8 cellular contexts compared by ENCODE assay signal in the genomic region with DNA sequence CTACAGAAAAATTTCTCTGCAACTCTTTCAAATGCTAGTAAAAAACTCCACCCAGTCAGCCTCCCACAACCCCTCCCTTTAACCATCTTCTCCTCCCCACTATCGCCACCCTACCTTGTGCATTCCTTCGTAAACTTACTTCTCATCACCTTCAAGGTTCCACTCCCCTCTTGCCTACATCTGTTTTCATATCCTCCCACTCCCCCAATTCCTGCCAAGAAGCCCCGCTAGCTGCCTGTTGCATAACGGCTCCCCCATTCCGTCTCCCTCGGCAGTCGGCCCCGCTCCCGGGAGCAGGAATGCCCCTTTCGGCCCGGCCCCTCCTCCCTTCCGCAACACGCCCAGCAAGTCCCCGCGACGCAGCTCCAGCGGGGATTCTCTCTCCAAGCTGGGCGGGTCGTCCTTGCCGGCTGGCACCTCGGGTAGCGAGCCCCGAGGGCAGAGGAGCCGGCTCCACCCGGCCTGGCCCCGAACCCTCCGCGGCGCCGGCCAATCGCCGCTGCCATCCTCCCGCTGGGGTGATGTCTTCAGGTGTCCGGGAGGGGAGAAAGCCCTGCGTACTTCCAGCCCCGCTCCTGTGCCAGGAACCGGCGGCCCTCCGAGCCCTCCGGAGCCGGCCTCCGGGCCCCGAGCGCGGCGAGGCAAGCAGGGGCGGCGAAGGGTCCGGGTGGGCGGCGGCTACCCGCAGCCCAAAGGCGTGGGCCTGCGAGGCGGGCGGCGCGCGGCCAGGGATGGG. TPM values are rescaled to one million over a fixed set of nuclear protein-coding genes. Genes with fewer than 3 reads are reported as not detected.
DNase-seq lines count a peak whose midpoint lies in the region; ATAC-seq, FAIRE-seq and TF ChIP-seq lines count a peak whose summit lies in the region.

No MANE protein-coding gene starts in this region.

- peaks cover 6% of the 10 kb centered on the region for H3K27me3 Mint-ChIP-seq in activated naive CD4-positive, alpha-beta T cell treated with anti-CD3 and anti-CD28 coated beads for 36 hours (ENCODE audit: low read depth)

- no peak for FAIRE-seq in frontal cortex (lab: Jason Lieb, UNC)

- peak; percentile 39 for ATAC-seq in GM21381 (IDR thresholded peaks at IDR 0.05; ENCODE audit: unreplicated experiment)

- no peaks in the 10 kb centered on the region for H3K36me3 ChIP-seq in SJCRH30
- H3K36me3 ChIP-seq in neutrophil: no peaks in the 10 kb centered on the region
- no peaks in the 10 kb centered on the region for H3K36me3 ChIP-seq in thyroid gland

- peak; percentile 59 for DNase-seq in DMS153 (lab: John Stamatoyannopoulos, UW)
- DNase-seq in HT-29 (ENCODE audit: low spot score): peak; percentile 82
- peak; percentile 75 to 78 for DNase-seq in SJCRH30
- peak; percentile 48 for DNase-seq in activated naive CD4-positive, alpha-beta T cell treated with anti-CD3 and anti-CD28 coated beads for 36 hours
- peak; percentile 49 to 51 for DNase-seq in frontal cortex (ENCODE audit: low spot score in 2 of 2)
- DNase-seq in thyroid gland: peak; percentile 85 to 86

- no peaks in the 10 kb centered on the region for H3K4me1 ChIP-seq in SJCRH30
- peaks cover 12 to 23% of the 10 kb centered on the region in 2 experiments for H3K4me1 ChIP-seq in neutrophil (ENCODE audit: control insufficient read depth in 1 of 2, insufficient read depth in 1 of 2, low read depth in 1 of 2, low read length in 1 of 2)
- H3K4me1 ChIP-seq in thyroid gland: peaks cover 32 to 38% of the 10 kb centered on the region in 2 donors

- TF ChIP-seq CTCF in neutrophil (IDR thresholded peaks at IDR 0.05) (no peak), thyroid gland (IDR thresholded peaks at IDR 0.05) (no peak)

- H3K9me3 Mint-ChIP-seq in activated naive CD4-positive, alpha-beta T cell treated with anti-CD3 and anti-CD28 coated beads for 36 hours: no peaks in the 10 kb centered on the region

- peak overlapping the region; percentile 81 for H3K27ac Mint-ChIP-seq in activated naive CD4-positive, alpha-beta T cell treated with anti-CD3 and anti-CD28 coated beads for 36 hours

- H3K4me3 ChIP-seq in SJCRH30 (peak overlapping the region; percentile 85), neutrophil (ENCODE audit: low read depth in 1 of 2, low read length in 1 of 2) (peak overlapping the region; percentile 63 to 73), thyroid gland (replicated peaks in 1 of 3) (peak overlapping the region; percentile 13 to 95 (median 56))

- WGBS in thyroid gland, 2 donors: 1% methylated on average over 23 to 38 of the region's 59 CpGs

- H3K4me3 Mint-ChIP-seq in activated naive CD4-positive, alpha-beta T cell treated with anti-CD3 and anti-CD28 coated beads for 36 hours: peak overlapping the region; percentile 95

- H3K4me1 Mint-ChIP-seq in activated naive CD4-positive, alpha-beta T cell treated with anti-CD3 and anti-CD28 coated beads for 36 hours (ENCODE audit: low read depth): peaks cover 18% of the 10 kb centered on the region

- H3K27ac ChIP-seq in SJCRH30: peak overlapping the region; percentile 30; the same call in 1 of the 2 replicates
- no peak overlapping the region for H3K27ac ChIP-seq in neutrophil
- peak overlapping the region; percentile 73 to 96 (median 87) for H3K27ac ChIP-seq in thyroid gland

- intact Hi-C loops in activated naive CD4-positive, alpha-beta T cell treated with anti-CD3 and anti-CD28 coated beads for 36 hours (cut with micrococcal nuclease): loop anchor here (2.0 to 5.0 kb wide), 3 partner anchors 86 to 261 kb away; a partner anchor contains a TSS
- intact Hi-C loops in thyroid gland (cut with DNase I): no loop called here

- no peaks in the 10 kb centered on the region for H3K36me3 Mint-ChIP-seq in activated naive CD4-positive, alpha-beta T cell treated with anti-CD3 and anti-CD28 coated beads for 36 hours (ENCODE audit: low read depth)

- H3K27me3 ChIP-seq in SJCRH30: no peaks in the 10 kb centered on the region
- H3K27me3 ChIP-seq in neutrophil: peaks cover 55% of the 10 kb centered on the region
- no peaks in the 10 kb centered on the region for H3K27me3 ChIP-seq in thyroid gland

- peak in 1 of 2 donors; percentile 69 for TF ChIP-seq POLR2A in thyroid gland (IDR thresholded peaks at IDR 0.05)

- H3K9me3 ChIP-seq in SJCRH30 (replicated peaks) (no peaks in the 10 kb centered on the region), neutrophil (no peaks in the 10 kb centered on the region), thyroid gland (no peaks in the 10 kb centered on the region)

- CTCF ChIA-PET in activated naive CD4-positive, alpha-beta T cell treated with anti-CD3 and anti-CD28 coated beads for 36 hours (lab: Charles Lee): no interaction called here

RNA-seq across cellular contexts. Expression of a gene that starts 1.5 kb away (rescaled TPM):
- total RNA-seq in HT-29 (2014; rRNA removed; shearing (Covaris generic)): 8.6 and 10.9 TPM in 2 replicates
- 7.4 and 8.3 TPM in 2 replicates for total RNA-seq in SJCRH30 (2014; rRNA removed; shearing (Covaris generic))
- 1 to 10 TPM; 6.0 to 6.9 TPM for total RNA-seq in activated naive CD4-positive, alpha-beta T cell treated with anti-CD3 and anti-CD28 coated beads for 36 hours
- total RNA-seq in frontal cortex (26.9 TPM), thyroid gland (10 to 100 TPM; 17.7 to 36.9 (median 21.8) TPM)
